In genomic region chr5:178149199-178149932, GRCh38 we compare ENCODE assay signal across 24 cellular contexts. TPM values are rescaled to one million over a fixed set of nuclear protein-coding genes. Genes with fewer than 3 reads are reported as not detected.
DNase-seq lines count a peak whose midpoint lies in the region; ATAC-seq and TF ChIP-seq lines count a peak whose summit lies in the region.
"Had no signal": no experiment of that assay in that cellular context is flagged by ENCODE, and none has a peak within 500 bp of the region (broad histone marks: within the 10 kb centered on the region; RNA-seq: fewer than 3 reads in every experiment).

No MANE protein-coding gene starts in this region.

- peak; percentile 38 for TF ChIP-seq CTCF in activated CD8-positive, alpha-beta T cell treated with anti-CD3 and anti-CD28 coated beads for 36 hours (IDR thresholded peaks at IDR 0.05)
- TF ChIP-seq CTCF in fibroblast of mammary gland (conservative IDR thresholded peaks at IDR 0.05; ENCODE audit: control insufficient read depth, insufficient read depth, low read depth, low read length): no peak

- H4K8ac ChIP-seq in mesendoderm (ENCODE audit: low read depth, low read length): no peak overlapping the region

- ATAC-seq in activated CD8-positive, alpha-beta T cell treated with anti-CD3 and anti-CD28 coated beads for 36 hours: peak; percentile 18
- ATAC-seq: heart left ventricle, mucosa of descending colon had no signal

- peaks cover 4% of the 10 kb centered on the region for H3K79me1 ChIP-seq in mesendoderm (ENCODE audit: low read length)

- no peak overlapping the region for H2BK5ac ChIP-seq in mesendoderm (ENCODE audit: low read length)

- H3K27me3 ChIP-seq in mesendoderm (ENCODE audit: insufficient read depth, low read length, poor library complexity) (no peaks in the 10 kb centered on the region), H7 (ENCODE audit: control insufficient read depth, insufficient read depth, low read length) (no peaks in the 10 kb centered on the region)
- H3K27me3 ChIP-seq: heart left ventricle had no signal

- H3K9ac ChIP-seq in mesendoderm (ENCODE audit: low read length): no peak overlapping the region
- H3K9ac ChIP-seq: parathyroid adenoma had no signal

- no peaks in the 10 kb centered on the region for H3K4me1 ChIP-seq in mesendoderm (ENCODE audit: control insufficient read depth, low read depth, low read length)

- H3K23ac ChIP-seq in mesendoderm (ENCODE audit: low read length): no peak overlapping the region

- H3K36me3 ChIP-seq in mesendoderm (ENCODE audit: control insufficient read depth, insufficient read depth, low read length): peaks cover 22% of the 10 kb centered on the region
- peaks cover 52% of the 10 kb centered on the region for H3K36me3 ChIP-seq in H7 (replicated peaks; ENCODE audit: control insufficient read depth, insufficient read depth, low read length)

- H2BK120ac ChIP-seq in mesendoderm (ENCODE audit: low read depth, low read length): no peak overlapping the region

- no peak overlapping the region for H3K4me2 ChIP-seq in mesendoderm (ENCODE audit: low read length)

- H3K27ac Mint-ChIP-seq in activated naive CD4-positive, alpha-beta T cell treated with anti-CD3 and anti-CD28 coated beads, Interleukin-2, amount 10 ng/mL, durations not matched to agents 7 days and 5 days: peak overlapping the region; percentile 81
- peak overlapping the region; percentile 92 for H3K27ac Mint-ChIP-seq in activated CD8-positive, alpha-beta T cell treated with anti-CD3 and anti-CD28 coated beads for 36 hours
- H3K27ac Mint-ChIP-seq in stimulated activated naive CD8-positive, alpha-beta T cell treated with anti-CD3 and anti-CD28 coated beads, Interleukin-15, Interleukin-2, amounts not matched to agents 100 ng/mL and 50 ng/mL, for 24 hours: peak overlapping the region; percentile 84
- H3K27ac Mint-ChIP-seq: dendritic cell treated with granulocyte-macrophage colony-stimulating factor and Interleukin-4, amounts not matched to agents 40 ng/mL and 50 ng/mL, for 4 days had no signal

- POLR2A ChIA-PET in activated CD8-positive, alpha-beta T cell treated with anti-CD3 and anti-CD28 coated beads for 36 hours (lab: Charles Lee): interaction anchor here (0.7 to 6.9 kb wide), 14 partner anchors 13 to 73 kb away, joined by 3 to 37 read pairs (median 4); partner anchors contain the start of genes HNRNPAB and RMND5B

- intact Hi-C loops in activated CD8-positive, alpha-beta T cell treated with anti-CD3 and anti-CD28 coated beads for 36 hours (cut with micrococcal nuclease): loop anchor here (5.0 kb wide), 1 partner anchor 72 kb away; no protein-coding TSS in a partner anchor

- no peak overlapping the region for H3K56ac ChIP-seq in mesendoderm (ENCODE audit: low read length)

- no peak overlapping the region for H3K27ac ChIP-seq in mesendoderm (ENCODE audit: low read depth, low read length)
- H3K27ac ChIP-seq: heart left ventricle, parathyroid adenoma had no signal

- peak; percentile 48 for DNase-seq in activated naive CD4-positive, alpha-beta T cell treated with anti-CD3 and anti-CD28 coated beads, Interleukin-2, amount 10 ng/mL, durations not matched to agents 7 days and 5 days
- no peak for DNase-seq in activated naive CD4-positive, alpha-beta T cell treated with anti-CD3 and anti-CD28 coated beads, Interleukin-2, amount 50 U/mL, for 16 hours
- peak; percentile 80 for DNase-seq in activated CD8-positive, alpha-beta T cell treated with anti-CD3 and anti-CD28 coated beads for 36 hours
- DNase-seq in fibroblast of mammary gland (ENCODE audit: low read depth) (peak; percentile 33), NCI-H2227 (lab: John Stamatoyannopoulos, UW; ENCODE audit: unreplicated experiment) (no peak), mesendoderm (no peak), H7 (no peak)
- DNase-seq: activated CD4-positive, CD25-positive, alpha-beta regulatory T cell; activated T-cell treated with anti-CD3 and anti-CD28 coated beads, Interleukin-2, amount 50 U/mL, for 1 hour; heart left ventricle; kidney glomerular epithelial cell; mucosa of descending colon; NCI-H1417 treated with DMSO at 0.1 percent for 48 hours; NCI-H345; Right ventricle myocardium superior; stimulated activated naive CD4-positive, alpha-beta T cell treated with Interleukin-2 at 50 U/mL for 16 hours had no signal

- no peak overlapping the region for H2BK15ac ChIP-seq in mesendoderm (replicated peaks; ENCODE audit: low read depth)

- no peak overlapping the region for H3K4ac ChIP-seq in mesendoderm (ENCODE audit: low read depth, low read length)

- no peaks in the 10 kb centered on the region for H3K9me3 Mint-ChIP-seq in activated naive CD4-positive, alpha-beta T cell treated with anti-CD3 and anti-CD28 coated beads, Interleukin-2, amount 10 ng/mL, durations not matched to agents 7 days and 5 days
- H3K9me3 Mint-ChIP-seq in activated CD8-positive, alpha-beta T cell treated with anti-CD3 and anti-CD28 coated beads for 36 hours: no peaks in the 10 kb centered on the region
- H3K9me3 Mint-ChIP-seq in stimulated activated naive CD8-positive, alpha-beta T cell treated with anti-CD3 and anti-CD28 coated beads, Interleukin-15, Interleukin-2, amounts not matched to agents 100 ng/mL and 50 ng/mL, for 24 hours: no peaks in the 10 kb centered on the region
- H3K9me3 Mint-ChIP-seq: dendritic cell treated with granulocyte-macrophage colony-stimulating factor and Interleukin-4, amounts not matched to agents 40 ng/mL and 50 ng/mL, for 4 days had no signal

- WGBS in mesendoderm (ENCODE audit: extremely low coverage, insufficient coverage, low lambda C conversion rate): no CpG with 5 or more reads among the region's 11 CpGs

- H3K79me2 ChIP-seq in mesendoderm (ENCODE audit: control insufficient read depth, insufficient read depth, low read length): peaks cover 4% of the 10 kb centered on the region
- H3K79me2 ChIP-seq: parathyroid adenoma had no signal

- H3K4me3 ChIP-seq in fibroblast of mammary gland (ENCODE audit: control insufficient read depth, low read depth, low read length) (no peak overlapping the region), mesendoderm (ENCODE audit: low read length) (no peak overlapping the region), H7 (ENCODE audit: insufficient read depth, low read depth, low read length) (no peak overlapping the region)
- H3K4me3 ChIP-seq: heart left ventricle, mucosa of descending colon, skin epidermis had no signal

- peaks cover 58% of the 10 kb centered on the region for H3K4me1 Mint-ChIP-seq in activated naive CD4-positive, alpha-beta T cell treated with anti-CD3 and anti-CD28 coated beads, Interleukin-2, amount 10 ng/mL, durations not matched to agents 7 days and 5 days
- H3K4me1 Mint-ChIP-seq in activated CD8-positive, alpha-beta T cell treated with anti-CD3 and anti-CD28 coated beads for 36 hours (ENCODE audit: low read depth): peaks cover 53% of the 10 kb centered on the region
- H3K4me1 Mint-ChIP-seq in stimulated activated naive CD8-positive, alpha-beta T cell treated with anti-CD3 and anti-CD28 coated beads, Interleukin-15, Interleukin-2, amounts not matched to agents 100 ng/mL and 50 ng/mL, for 24 hours (ENCODE audit: low read depth): peaks cover 65% of the 10 kb centered on the region

- CTCF ChIA-PET in activated naive CD4-positive, alpha-beta T cell treated with anti-CD3 and anti-CD28 coated beads, Interleukin-2, amount 10 ng/mL, durations not matched to agents 7 days and 5 days (lab: Charles Lee): interaction anchor here (0.6 to 9.8 kb wide), 5 partner anchors 9 to 74 kb away, joined by 3 to 118 read pairs (median 7); partner anchors contain the start of gene HNRNPAB
- CTCF ChIA-PET in activated CD8-positive, alpha-beta T cell treated with anti-CD3 and anti-CD28 coated beads for 36 hours (lab: Charles Lee): interaction anchor here (0.7 to 20.3 kb wide), 9 partner anchors 10 to 88 kb away, joined by 3 to 319 read pairs (median 4); partner anchors contain the start of gene RMND5B

- no peak overlapping the region for H3K4me3 Mint-ChIP-seq in activated naive CD4-positive, alpha-beta T cell treated with anti-CD3 and anti-CD28 coated beads, Interleukin-2, amount 10 ng/mL, durations not matched to agents 7 days and 5 days
- H3K4me3 Mint-ChIP-seq in activated CD8-positive, alpha-beta T cell treated with anti-CD3 and anti-CD28 coated beads for 36 hours: peak overlapping the region; percentile 16
- peak overlapping the region; percentile 47 for H3K4me3 Mint-ChIP-seq in stimulated activated naive CD8-positive, alpha-beta T cell treated with anti-CD3 and anti-CD28 coated beads, Interleukin-15, Interleukin-2, amounts not matched to agents 100 ng/mL and 50 ng/mL, for 24 hours
- H3K4me3 Mint-ChIP-seq: dendritic cell treated with granulocyte-macrophage colony-stimulating factor and Interleukin-4, amounts not matched to agents 40 ng/mL and 50 ng/mL, for 4 days had no signal

- H3K27me3 Mint-ChIP-seq in activated naive CD4-positive, alpha-beta T cell treated with anti-CD3 and anti-CD28 coated beads, Interleukin-2, amount 10 ng/mL, durations not matched to agents 7 days and 5 days: no peaks in the 10 kb centered on the region
- no peaks in the 10 kb centered on the region for H3K27me3 Mint-ChIP-seq in activated CD8-positive, alpha-beta T cell treated with anti-CD3 and anti-CD28 coated beads for 36 hours
- H3K27me3 Mint-ChIP-seq in stimulated activated naive CD8-positive, alpha-beta T cell treated with anti-CD3 and anti-CD28 coated beads, Interleukin-15, Interleukin-2, amounts not matched to agents 100 ng/mL and 50 ng/mL, for 24 hours: no peaks in the 10 kb centered on the region
- H3K27me3 Mint-ChIP-seq: dendritic cell treated with granulocyte-macrophage colony-stimulating factor and Interleukin-4, amounts not matched to agents 40 ng/mL and 50 ng/mL, for 4 days had no signal

- no peak overlapping the region for H3K18ac ChIP-seq in mesendoderm (ENCODE audit: low read length)

- no peak overlapping the region for H2AK5ac ChIP-seq in mesendoderm (ENCODE audit: low read length)

- H3K36me3 Mint-ChIP-seq in activated naive CD4-positive, alpha-beta T cell treated with anti-CD3 and anti-CD28 coated beads, Interleukin-2, amount 10 ng/mL, durations not matched to agents 7 days and 5 days: peaks cover 47% of the 10 kb centered on the region
- peaks cover 64% of the 10 kb centered on the region for H3K36me3 Mint-ChIP-seq in activated CD8-positive, alpha-beta T cell treated with anti-CD3 and anti-CD28 coated beads for 36 hours (ENCODE audit: low read depth)
- H3K36me3 Mint-ChIP-seq in stimulated activated naive CD8-positive, alpha-beta T cell treated with anti-CD3 and anti-CD28 coated beads, Interleukin-15, Interleukin-2, amounts not matched to agents 100 ng/mL and 50 ng/mL, for 24 hours (ENCODE audit: low read depth): peaks cover 65% of the 10 kb centered on the region

- no peak overlapping the region for H4K5ac ChIP-seq in mesendoderm (ENCODE audit: low read length)

RNA-seq across cellular contexts. Expression of gene NHP2, which starts 4.3 kb away (rescaled TPM):
- 100 to 1,000 TPM; 287 to 296 TPM for total RNA-seq in activated CD8-positive, alpha-beta T cell treated with anti-CD3 and anti-CD28 coated beads for 36 hours
- 283 TPM for polyA plus RNA-seq in mesendoderm (2013, experiment 1 of 2)
- 289 TPM for polyA plus RNA-seq in mesendoderm (2013, experiment 2 of 2)
- total RNA-seq in H7 (2014; rRNA removed; shearing (Covaris generic)): 254 and 275 TPM in 2 replicates

RNA-seq across cellular contexts. Expression of gene RMND5B, which starts 18.6 kb away (rescaled TPM):
- total RNA-seq in activated CD8-positive, alpha-beta T cell treated with anti-CD3 and anti-CD28 coated beads for 36 hours: 10 to 100 TPM; 32.9 to 33.4 TPM
- 21.6 TPM for polyA plus RNA-seq in mesendoderm (2013, experiment 1 of 2)
- polyA plus RNA-seq in mesendoderm (2013, experiment 2 of 2): 23.0 TPM
- total RNA-seq in H7 (2014; rRNA removed; shearing (Covaris generic)): 38.2 and 51.3 TPM in 2 replicates

RNA-seq across cellular contexts. Expression of gene N4BP3, which starts 36.0 kb away (rescaled TPM):
- total RNA-seq in activated CD8-positive, alpha-beta T cell treated with anti-CD3 and anti-CD28 coated beads for 36 hours: 10 to 100 TPM; 33.2 to 33.4 TPM
- 7.4 TPM for polyA plus RNA-seq in mesendoderm (2013, experiment 1 of 2)
- polyA plus RNA-seq in mesendoderm (2013, experiment 2 of 2): 7.4 TPM
- 32.0 and 36.5 TPM in 2 replicates for total RNA-seq in H7 (2014; rRNA removed; shearing (Covaris generic))

RNA-seq across cellular contexts. Expression of gene GMCL2, which starts 37.8 kb away (rescaled TPM):
- not detected for total RNA-seq in activated CD8-positive, alpha-beta T cell treated with anti-CD3 and anti-CD28 coated beads for 36 hours
- 0.01 TPM for polyA plus RNA-seq in mesendoderm (2013, experiment 1 of 2)
- polyA plus RNA-seq in mesendoderm (2013, experiment 2 of 2): not detected
- total RNA-seq in H7 (2014; rRNA removed; shearing (Covaris generic)): not detected in 2 replicates
- total RNA-seq: epithelial cell of proximal tubule; heart left ventricle; LHCN-M2; mucosa of descending colon; Right ventricle myocardium superior; T-helper 1 cell treated with Interleukin-12 subunit alpha and Interleukin-12 subunit beta and Interleukin-4 antibody, amounts not matched to agents 30 ng/mL and 1 ng/mL, for 36 hours had no signal
- polyA plus RNA-seq: heart left ventricle, urinary bladder had no signal

RNA-seq across cellular contexts. Expression of gene HNRNPAB, which starts 55.0 kb away (rescaled TPM):
- 100 to 1,000 TPM; 392 to 399 TPM for total RNA-seq in activated CD8-positive, alpha-beta T cell treated with anti-CD3 and anti-CD28 coated beads for 36 hours
- 447 TPM for polyA plus RNA-seq in mesendoderm (2013, experiment 1 of 2)
- polyA plus RNA-seq in mesendoderm (2013, experiment 2 of 2): 445 TPM
- 134 and 138 TPM in 2 replicates for total RNA-seq in H7 (2014; rRNA removed; shearing (Covaris generic))

Comparison
In these comparisons a context has a peak if more than half of its experiments do, and no peak if none do; other contexts are left out.
1. DNase-seq: peak in activated naive CD4-positive, alpha-beta T cell treated with anti-CD3 and anti-CD28 coated beads, Interleukin-2, amount 10 ng/mL, durations not matched to agents 7 days and 5 days (single experiment), activated CD8-positive, alpha-beta T cell treated with anti-CD3 and anti-CD28 coated beads for 36 hours (single experiment) and fibroblast of mammary gland (single experiment); none in activated naive CD4-positive, alpha-beta T cell treated with anti-CD3 and anti-CD28 coated beads, Interleukin-2, amount 50 U/mL, for 16 hours (single experiment), NCI-H2227 (single experiment), mesendoderm (single experiment) and H7 (single experiment).
2. Peak in every context shown above with its lines, with median percentiles within 50 percentile points of each other: H3K27ac Mint-ChIP-seq.